Comparison of ENCODE assay signal across 8 cellular contexts in genomic region chr6:15441215-15441868, GRCh38.
DNase-seq lines count a peak whose midpoint lies in the region; ATAC-seq, FAIRE-seq and TF ChIP-seq lines count a peak whose summit lies in the region.

No MANE protein-coding gene starts in this region.

- ATAC-seq in Right ventricle myocardium inferior (peak; percentile 84), T-helper 17 cell (peak; percentile 73)

- H3K36me3 Mint-ChIP-seq in T-helper 17 cell (ENCODE audit: low read depth), result no peaks in the 10 kb centered on the region

- peaks cover 48% of the 10 kb centered on the region for H3K4me1 Mint-ChIP-seq in T-helper 17 cell

- no peak for TF ChIP-seq POLR2A in GM12891 (IDR thresholded peaks at IDR 0.05; ENCODE audit: low read depth, low read length)

- H3K27me3 Mint-ChIP-seq in T-helper 17 cell, result no peaks in the 10 kb centered on the region

- intact Hi-C loops in Right ventricle myocardium inferior (cut with DNase I), result loop anchor here (2.0 to 5.0 kb wide), 2 partner anchors 39 to 195 kb away; partner anchors contain the start of gene JARID2
- intact Hi-C loops in cardiac septum (cut with DNase I), result loop anchor here (5.0 to 10.0 kb wide), 2 partner anchors 51 to 127 kb away; no protein-coding TSS in a partner anchor

- no peak for FAIRE-seq in urothelium cell line (lab: Jason Lieb, UNC)
- FAIRE-seq in GM12891 (lab: Jason Lieb, UNC), result no peak

- DNase-seq in Right ventricle myocardium inferior (ENCODE audit: missing footprints), result no peak
- no peak for DNase-seq in cardiac septum (ENCODE audit: low spot score)
- DNase-seq in NAMALWA (ENCODE audit: low spot score), result peak; percentile 66
- DNase-seq in T-helper 17 cell, result peak in 1 of 3 donors; percentile 17
- peak; percentile 2 for DNase-seq in effector CD8-positive, alpha-beta T cell (lab: John Stamatoyannopoulos, UW)
- DNase-seq in medulla oblongata (ENCODE audit: extremely low spot score), result peak; percentile 76
- DNase-seq in urothelium cell line (ENCODE audit: low spot score), result peak; percentile 50
- DNase-seq in GM12891 (ENCODE audit: insufficient read length, low spot score), result no peak

- no peaks in the 10 kb centered on the region for H3K9me3 ChIP-seq in T-helper 17 cell (ENCODE audit: control insufficient read depth, low read length, poor library complexity, severe bottlenecking)

- H3K4me3 Mint-ChIP-seq in T-helper 17 cell, result no peak overlapping the region

- peak overlapping the region; percentile 32 for H3K27ac Mint-ChIP-seq in T-helper 17 cell

TF ChIP-seq in GM12891, 5 proteins besides CTCF, POLR2A, EP300 and RAD21:
- TF ChIP-seq SPI1 (IDR thresholded peaks at IDR 0.05; ENCODE audit: low read depth, low read length) (no peak), POU2F2 (IDR thresholded peaks at IDR 0.05; ENCODE audit: low read depth, low read length) (no peak), PAX5 (IDR thresholded peaks at IDR 0.05; ENCODE audit: insufficient read depth, low read length, severe bottlenecking) (no peak), TAF1 (IDR thresholded peaks at IDR 0.05; ENCODE audit: low read depth, low read length) (no peak), POLR2AphosphoS5 (IDR thresholded peaks at IDR 0.05; ENCODE audit: low read depth, low read length) (no peak)
TF ChIP-seq in GM12891: peak in this region for 0.

Comparison
In these comparisons a context has a peak if more than half of its experiments do, and no peak if none do; other contexts are left out.
1. DNase-seq: peak in NAMALWA (single experiment), effector CD8-positive, alpha-beta T cell (single experiment), medulla oblongata (single experiment) and urothelium cell line (single experiment); none in Right ventricle myocardium inferior (single experiment), cardiac septum (single experiment) and GM12891 (single experiment).